ENCODE assay signal across 8 cellular contexts in the genomic region with DNA sequence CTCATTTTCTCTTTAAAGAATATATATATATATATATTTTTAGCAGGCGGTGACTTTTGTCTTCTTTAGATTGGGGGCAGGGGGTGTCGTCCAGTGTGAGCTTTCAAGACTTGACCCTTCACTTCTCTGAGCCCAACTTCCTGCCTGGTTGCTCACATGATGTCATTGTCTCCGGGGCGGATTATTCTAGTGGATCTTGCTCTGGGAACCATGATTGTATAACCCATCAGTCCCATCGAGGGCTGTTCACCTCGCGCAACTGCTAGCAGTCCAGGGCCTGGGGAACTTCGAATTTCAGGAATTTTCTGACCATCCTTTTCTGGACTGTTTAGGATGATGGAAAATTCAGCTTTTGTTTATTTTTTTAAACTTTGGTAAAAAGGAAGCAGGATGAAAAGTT. TPM values are rescaled to one million over a fixed set of nuclear protein-coding genes. Genes with fewer than 3 reads are reported as not detected.
A peak's percentile ranks its signal among the peaks of the same experiment; 100 is the strongest.
DNase-seq lines count a peak whose midpoint lies in the region; ATAC-seq and TF ChIP-seq lines count a peak whose summit lies in the region.

No MANE protein-coding gene starts in this region.

- no peaks in the 10 kb centered on the region for H3K9me3 Mint-ChIP-seq in activated naive CD8-positive, alpha-beta T cell treated with anti-CD3 and anti-CD28 coated beads, Interleukin-2, amount 50 U/mL, for 24 hours

- peak overlapping the region; percentile 94 for H4K91ac ChIP-seq in trophoblast cell (ENCODE audit: low read depth, low read length)

- H3K27ac ChIP-seq in heart right ventricle, result peak overlapping the region; percentile 26 to 98 (median 94)
- H3K27ac ChIP-seq in trophoblast cell (ENCODE audit: low read depth, low read length), result peak overlapping the region; percentile 5

- H2BK12ac ChIP-seq in trophoblast cell (ENCODE audit: low read length), result no peak overlapping the region

- peaks cover 15 to 81% (median 49%) of the 10 kb centered on the region in 9 donors for H3K4me1 ChIP-seq in heart right ventricle
- H3K4me1 ChIP-seq in trophoblast cell (ENCODE audit: control insufficient read depth in 1 of 2, insufficient read depth in 2 of 2, low read length in 2 of 2), result peaks cover 3 to 12% of the 10 kb centered on the region in 2 experiments

- no peak overlapping the region for H2BK5ac ChIP-seq in trophoblast cell (ENCODE audit: low read depth, low read length, poor library complexity)

- no peak overlapping the region for H2BK120ac ChIP-seq in trophoblast cell (ENCODE audit: insufficient read depth, low read length, poor library complexity)

- no peak overlapping the region for H2AFZ ChIP-seq in trophoblast cell (ENCODE audit: insufficient read depth, low read length, poor library complexity)

- H3K4me3 Mint-ChIP-seq in activated naive CD8-positive, alpha-beta T cell treated with anti-CD3 and anti-CD28 coated beads, Interleukin-2, amount 50 U/mL, for 24 hours, result peak overlapping the region; percentile 97

- peak overlapping the region; percentile 75 for H3K4me2 ChIP-seq in trophoblast cell (ENCODE audit: low read length)

- peak; percentile 81 for DNase-seq in A172 (ENCODE audit: low spot score)
- peak; percentile 60 for DNase-seq in G401 (ENCODE audit: low spot score)
- peak; percentile 48 for DNase-seq in NCI-H460 (ENCODE audit: extremely low read depth, low read depth)
- DNase-seq in activated naive CD8-positive, alpha-beta T cell treated with anti-CD3 and anti-CD28 coated beads, Interleukin-2, amount 50 U/mL, for 24 hours, result peak; percentile 44
- DNase-seq in heart right ventricle, result peak in 1 of 2 donors; percentile 74
- DNase-seq in trophoblast cell, result peak in 1 of 2 donors; percentile 68

- no peak overlapping the region for H4K12ac ChIP-seq in trophoblast cell (ENCODE audit: low read depth, low read length)

- H3K27me3 Mint-ChIP-seq in activated naive CD8-positive, alpha-beta T cell treated with anti-CD3 and anti-CD28 coated beads, Interleukin-2, amount 50 U/mL, for 24 hours, result no peaks in the 10 kb centered on the region

- H3K27me3 ChIP-seq in heart right ventricle, result no peaks in the 10 kb centered on the region
- H3K27me3 ChIP-seq in trophoblast cell (ENCODE audit: insufficient read depth, low read length), result no peaks in the 10 kb centered on the region

- H3K79me2 ChIP-seq in trophoblast cell (ENCODE audit: control insufficient read depth, insufficient read depth, low read length, poor library complexity), result peaks cover 26% of the 10 kb centered on the region

- H3K36me3 ChIP-seq in heart right ventricle (no peaks in the 10 kb centered on the region), trophoblast cell (ENCODE audit: control insufficient read depth in 1 of 2, insufficient read depth in 2 of 2, low read length in 2 of 2) (peaks cover 0 to 5% of the 10 kb centered on the region in 2 experiments)

- peaks cover 55% of the 10 kb centered on the region for H3K4me1 Mint-ChIP-seq in activated naive CD8-positive, alpha-beta T cell treated with anti-CD3 and anti-CD28 coated beads, Interleukin-2, amount 50 U/mL, for 24 hours

- ATAC-seq in HG02938 (IDR thresholded peaks at IDR 0.05; ENCODE audit: unreplicated experiment) (peak; percentile 40), heart right ventricle (peak in 7 of 8 donors; percentile 52 to 79 (median 68)), HG03280 (IDR thresholded peaks at IDR 0.05; ENCODE audit: unreplicated experiment) (no peak)
- ATAC-seq in activated naive CD8-positive, alpha-beta T cell treated with anti-CD3 and anti-CD28 coated beads, Interleukin-2, amount 50 U/mL, for 24 hours, result no peak

- WGBS in heart right ventricle, 2 donors, result 5 to 7% methylated on average over 8 of the region's 8 CpGs
- no CpG with 5 or more reads among the region's 8 CpGs for WGBS in trophoblast cell (ENCODE audit: extremely low coverage, insufficient coverage, insufficient read length)

- H2AK5ac ChIP-seq in trophoblast cell (ENCODE audit: low read length), result no peak overlapping the region

- H3K9ac ChIP-seq in trophoblast cell (ENCODE audit: low read length), result peak overlapping the region; percentile 57

- in situ Hi-C loops in G401 (cut with HindIII; ENCODE audit: low sequenced_read_pairs), result no loop called here

- no peak overlapping the region for H3K14ac ChIP-seq in trophoblast cell (ENCODE audit: low read length)

- no peak overlapping the region for H3K18ac ChIP-seq in trophoblast cell (ENCODE audit: low read length)

- intact Hi-C loops in heart right ventricle (cut with DNase I), result loop anchor here in 8 of 10 donors (5.0 to 10.0 kb wide), 5 partner anchors 55 to 245 kb away; a partner anchor contains a TSS

- H3K27ac Mint-ChIP-seq in activated naive CD8-positive, alpha-beta T cell treated with anti-CD3 and anti-CD28 coated beads, Interleukin-2, amount 50 U/mL, for 24 hours, result peak overlapping the region; percentile 93

- no peak overlapping the region for H4K8ac ChIP-seq in trophoblast cell (ENCODE audit: low read depth, low read length)

- H3K36me3 Mint-ChIP-seq in activated naive CD8-positive, alpha-beta T cell treated with anti-CD3 and anti-CD28 coated beads, Interleukin-2, amount 50 U/mL, for 24 hours (ENCODE audit: low read depth), result peaks cover 34% of the 10 kb centered on the region

- H3K4me3 ChIP-seq in heart right ventricle (peak overlapping the region; percentile 84 to 99 (median 97)), trophoblast cell (ENCODE audit: low read depth, low read length) (peak overlapping the region; percentile 100)

- no peak overlapping the region for H3K23ac ChIP-seq in trophoblast cell (ENCODE audit: low read length)

- peaks cover 11% of the 10 kb centered on the region for H3K79me1 ChIP-seq in trophoblast cell (ENCODE audit: low read length)

- H3K9me3 ChIP-seq in heart right ventricle, result no peaks in the 10 kb centered on the region
- peaks cover 2% of the 10 kb centered on the region for H3K9me3 ChIP-seq in trophoblast cell (ENCODE audit: insufficient read depth, low read depth, low read length)

- H3K4ac ChIP-seq in trophoblast cell (ENCODE audit: low read depth, low read length), result peak overlapping the region; percentile 84

- TF ChIP-seq CTCF in heart right ventricle (IDR thresholded peaks at IDR 0.05), result no peak

RNA-seq across cellular contexts. Expression of a gene that starts 1.0 kb away (rescaled TPM):
- 78.4 and 99.8 TPM in 2 replicates for total RNA-seq in A172 (2014; rRNA removed; shearing (Covaris generic))
- total RNA-seq in G401 (2014; rRNA removed; shearing (Covaris generic)), result 35.9 and 49.2 TPM in 2 replicates
- 78.6 and 84.3 TPM in 2 replicates for total RNA-seq in NCI-H460 (2014; rRNA removed; shearing (Covaris generic))
- 51.0 and 57.8 TPM in 2 replicates for polyA plus RNA-seq in NCI-H460 (2014; cell fraction: nucleus; rRNA removed)
- total RNA-seq in heart right ventricle, result 10 to 100 TPM; 61.7 to 95.6 (median 72.2) TPM
- polyA plus RNA-seq in heart right ventricle, result 10 to 100 TPM; 13.7 to 21.1 TPM
- 42.7 and 44.7 TPM in 2 replicates for polyA plus RNA-seq in trophoblast cell (2013)

Comparison
In these comparisons a context has a peak if more than half of its experiments do, and no peak if none do; other contexts are left out.
1. ATAC-seq: peak in HG02938 (single experiment) and heart right ventricle (7 of 8); none in activated naive CD8-positive, alpha-beta T cell treated with anti-CD3 and anti-CD28 coated beads, Interleukin-2, amount 50 U/mL, for 24 hours (single experiment) and HG03280 (single experiment).